ENCODE assay signal across 8 cellular contexts in genomic region chr11:64245797-64246623, GRCh38. TPM values are rescaled to one million over a fixed set of nuclear protein-coding genes. Genes with fewer than 3 reads are reported as not detected.
DNase-seq lines count a peak whose midpoint lies in the region; ATAC-seq and TF ChIP-seq lines count a peak whose summit lies in the region.

No MANE protein-coding gene starts in this region.

- H3K36me3 Mint-ChIP-seq in activated naive CD4-positive, alpha-beta T cell treated with anti-CD3 and anti-CD28 coated beads for 36 hours (ENCODE audit: low read depth) = peaks cover 14% of the 10 kb centered on the region

- H3K4me3 Mint-ChIP-seq in activated naive CD4-positive, alpha-beta T cell treated with anti-CD3 and anti-CD28 coated beads for 36 hours = peak overlapping the region; percentile 95

- BruUV-seq in A673 (replicated peaks; lab: Mats Ljungman, UMichigan) = no TSS peak

- peaks cover 32% of the 10 kb centered on the region for H3K4me1 ChIP-seq in A673 (ENCODE audit: insufficient read depth, low read length, poor library complexity, severe bottlenecking)
- H3K4me1 ChIP-seq in cardiac muscle cell (ENCODE audit: low read depth) = peaks cover 5% of the 10 kb centered on the region
- H3K4me1 ChIP-seq in psoas muscle = peaks cover 34% of the 10 kb centered on the region

- H3K4me3 ChIP-seq in A673 (ENCODE audit: low read depth, low read length, poor library complexity, severe bottlenecking) (peak overlapping the region; percentile 99), cardiac muscle cell (peak overlapping the region; percentile 48), psoas muscle (peak overlapping the region; percentile 93)

- DNase-seq in A673 (ENCODE audit: low spot score) = peak; percentile 84
- DNase-seq in HCEC 1CT = peak; percentile 90
- DNase-seq in RPMI8226 = peak; percentile 86
- DNase-seq in activated naive CD4-positive, alpha-beta T cell treated with anti-CD3 and anti-CD28 coated beads for 36 hours = peak; percentile 91
- peak in 1 of 2 donors; percentile 79 for DNase-seq in cardiac muscle cell (ENCODE audit: low read depth in 1 of 2, low spot score in 1 of 2)
- peak; percentile 92 to 94 for DNase-seq in psoas muscle

- H3K27ac Mint-ChIP-seq in activated naive CD4-positive, alpha-beta T cell treated with anti-CD3 and anti-CD28 coated beads for 36 hours = peak overlapping the region; percentile 91

- H3K4me1 Mint-ChIP-seq in activated naive CD4-positive, alpha-beta T cell treated with anti-CD3 and anti-CD28 coated beads for 36 hours (ENCODE audit: low read depth) = peaks cover 25% of the 10 kb centered on the region

- TF ChIP-seq CTCF in A673 (conservative IDR thresholded peaks at IDR 0.05; ENCODE audit: low read depth, low read length) (no peak), cardiac muscle cell (IDR thresholded peaks at IDR 0.05; ENCODE audit: low read depth, low read length) (no peak), psoas muscle (IDR thresholded peaks at IDR 0.05) (no peak)

- H3K27ac ChIP-seq in A673 (ENCODE audit: low read depth, low read length, poor library complexity, severe bottlenecking) (peak overlapping the region; percentile 92), cardiac muscle cell (peak overlapping the region; percentile 38), psoas muscle (peak overlapping the region; percentile 99)

- WGBS in psoas muscle, 3 donors = 1 to 2% (median 2%) methylated on average over 31 to 47 of the region's 47 CpGs

- ATAC-seq in psoas muscle = peak; percentile 38 to 52 (median 41)
- no peak for ATAC-seq in HG03280 (IDR thresholded peaks at IDR 0.05; ENCODE audit: unreplicated experiment)
- no peak for ATAC-seq in GM19351 (IDR thresholded peaks at IDR 0.05; ENCODE audit: unreplicated experiment)

- H3K27me3 ChIP-seq in A673 (replicated peaks; ENCODE audit: insufficient read depth, low read depth, low read length, poor library complexity) = no peaks in the 10 kb centered on the region
- H3K27me3 ChIP-seq in cardiac muscle cell = no peaks in the 10 kb centered on the region
- H3K27me3 ChIP-seq in psoas muscle (ENCODE audit: insufficient read depth in 3 of 3, low read length in 2 of 3) = no peaks in the 10 kb centered on the region

- H3K36me3 ChIP-seq in A673 (ENCODE audit: insufficient read depth, low read length, poor library complexity, severe bottlenecking) (peaks cover 12% of the 10 kb centered on the region), cardiac muscle cell (no peaks in the 10 kb centered on the region), psoas muscle (ENCODE audit: insufficient read depth in 1 of 2, low read depth in 1 of 2) (peaks cover 0 to 22% of the 10 kb centered on the region in 2 donors)

- H3K9me3 ChIP-seq in A673 (ENCODE audit: low read depth, low read length, poor library complexity, severe bottlenecking) (no peaks in the 10 kb centered on the region), cardiac muscle cell (ENCODE audit: low read depth) (no peaks in the 10 kb centered on the region), psoas muscle (no peaks in the 10 kb centered on the region)

- intact Hi-C loops in A673 (cut with micrococcal nuclease; ENCODE audit: unreplicated experiment) (loop anchor here (5.0 kb wide), 1 partner anchor 39 kb away; the partner anchor contains the start of gene FERMT3), psoas muscle (cut with DNase I) (no loop called here)
- intact Hi-C loops in activated naive CD4-positive, alpha-beta T cell treated with anti-CD3 and anti-CD28 coated beads for 36 hours (cut with micrococcal nuclease) = loop anchor here (1.0 to 10.0 kb wide), 7 partner anchors 15 to 839 kb away; partner anchors contain the start of genes BAD, CDCA5, DNAJC4 and ESRRA

- CTCF ChIA-PET in A673 (lab: Charles Lee) = interaction anchor here (0.5 to 1.6 kb wide), 2 partner anchors 41 to 109 kb away, joined by 3 to 4 read pairs; no protein-coding TSS in a partner anchor
- CTCF ChIA-PET in activated naive CD4-positive, alpha-beta T cell treated with anti-CD3 and anti-CD28 coated beads for 36 hours (lab: Charles Lee) = interaction anchor here (1.1 to 1.9 kb wide), 4 partner anchors 26 to 58 kb away, joined by 4 to 6 read pairs (median 5); partner anchors contain the start of gene CATSPERZ

- no peaks in the 10 kb centered on the region for H3K27me3 Mint-ChIP-seq in activated naive CD4-positive, alpha-beta T cell treated with anti-CD3 and anti-CD28 coated beads for 36 hours (ENCODE audit: low read depth)

- H3K9me3 Mint-ChIP-seq in activated naive CD4-positive, alpha-beta T cell treated with anti-CD3 and anti-CD28 coated beads for 36 hours = no peaks in the 10 kb centered on the region

- POLR2A ChIA-PET in A673 (lab: Charles Lee; ENCODE audit: low non-redundant PET) = interaction anchor here (0.5 to 0.7 kb wide), 2 partner anchors 60 to 96 kb away, joined by 3 to 4 read pairs; partner anchors contain the start of gene STIP1

RNA-seq across cellular contexts. Expression of gene PPP1R14B, which starts 0.7 kb away (rescaled TPM):
- 378 and 402 TPM in 2 replicates for total RNA-seq in A673 (2021)
- total RNA-seq in activated naive CD4-positive, alpha-beta T cell treated with anti-CD3 and anti-CD28 coated beads for 36 hours = 100 to 1,000 TPM; 216 to 227 TPM
- total RNA-seq in cardiac muscle cell = 220 and 240 TPM in 2 replicates
- polyA plus RNA-seq in cardiac muscle cell = 238 and 288 TPM in 2 replicates
- total RNA-seq in psoas muscle = 100 to 1,000 TPM; 129 to 395 (median 209) TPM
- polyA plus RNA-seq in psoas muscle = 100 to 1,000 TPM; 206 to 522 (median 236) TPM

RNA-seq across cellular contexts. Expression of gene FKBP2, which starts 5.1 kb away (rescaled TPM):
- 57.5 and 63.1 TPM in 2 replicates for total RNA-seq in A673 (2021)
- total RNA-seq in activated naive CD4-positive, alpha-beta T cell treated with anti-CD3 and anti-CD28 coated beads for 36 hours = 10 to 100 TPM; 17.2 to 20.0 TPM
- 102 and 177 TPM in 2 replicates for total RNA-seq in cardiac muscle cell
- polyA plus RNA-seq in cardiac muscle cell = 191 and 321 TPM in 2 replicates
- 10 to 100 TPM; 17.8 to 26.6 (median 22.3) TPM for total RNA-seq in psoas muscle
- polyA plus RNA-seq in psoas muscle = 100 to 1,000 TPM in 1 of 3 donors, 10 to 100 TPM in 2; 45.4 to 228 (median 85.1) TPM

RNA-seq across cellular contexts. Expression of gene PLCB3, which starts 5.3 kb away (rescaled TPM):
- total RNA-seq in A673 (2021) (45.3 and 51.1 TPM in 2 replicates), cardiac muscle cell (20.3 and 24.7 TPM in 2 replicates), psoas muscle (10 to 100 TPM in 1 of 4 donors, 1 to 10 TPM in 3; 5.9 to 10.4 (median 8.2) TPM)
- 1 to 10 TPM; 4.4 to 4.7 TPM for total RNA-seq in activated naive CD4-positive, alpha-beta T cell treated with anti-CD3 and anti-CD28 coated beads for 36 hours
- polyA plus RNA-seq in cardiac muscle cell (10.6 and 11.0 TPM in 2 replicates), psoas muscle (1 to 10 TPM; 3.8 to 4.7 (median 4.6) TPM)

RNA-seq across cellular contexts. Expression of gene VEGFB, which starts 11.6 kb away (rescaled TPM):
- total RNA-seq in A673 (2021) (93.3 and 108 TPM in 2 replicates), cardiac muscle cell (162 and 206 TPM in 2 replicates), psoas muscle (100 to 1,000 TPM in 2 of 4 donors, 10 to 100 TPM in 2; 77.0 to 125 (median 103) TPM)
- 10 to 100 TPM; 64.2 to 74.5 TPM for total RNA-seq in activated naive CD4-positive, alpha-beta T cell treated with anti-CD3 and anti-CD28 coated beads for 36 hours
- polyA plus RNA-seq in cardiac muscle cell (178 and 199 TPM in 2 replicates), psoas muscle (100 to 1,000 TPM in 1 of 3 donors, 10 to 100 TPM in 2; 80.4 to 104 (median 100.0) TPM)

RNA-seq across cellular contexts. Expression of gene DNAJC4, which starts 15.7 kb away (rescaled TPM):
- 20.2 and 23.9 TPM in 2 replicates for total RNA-seq in A673 (2021)
- total RNA-seq in activated naive CD4-positive, alpha-beta T cell treated with anti-CD3 and anti-CD28 coated beads for 36 hours = 10 to 100 TPM; 16.9 to 19.3 TPM
- total RNA-seq in cardiac muscle cell = 75.5 and 79.9 TPM in 2 replicates
- 126 and 132 TPM in 2 replicates for polyA plus RNA-seq in cardiac muscle cell
- 10 to 100 TPM; 22.9 to 45.8 (median 30.5) TPM for total RNA-seq in psoas muscle
- 10 to 100 TPM; 29.3 to 39.7 (median 29.6) TPM for polyA plus RNA-seq in psoas muscle

Comparison
In these comparisons a context has a peak if more than half of its experiments do, and no peak if none do; other contexts are left out.
1. H3K27ac ChIP-seq: peak in every context shown above with its lines; median percentile 99 in psoas muscle; 92 in A673; 38 in cardiac muscle cell.
2. H3K4me3 ChIP-seq: peak in every context shown above with its lines; median percentile 99 in A673; 93 in psoas muscle; 48 in cardiac muscle cell.
3. ATAC-seq: peak in psoas muscle (4 of 4); none in HG03280 (single experiment) and GM19351 (single experiment).
4. intact Hi-C loops: an anchor here in A673 (5.0 kb wide) and activated naive CD4-positive, alpha-beta T cell treated with anti-CD3 and anti-CD28 coated beads for 36 hours (1.0 to 10.0 kb wide); none called in psoas muscle.